ENCODE assay signal across 1 cellular context in genomic region chr19:19185853-19186728, GRCh38.
TF ChIP-seq lines count a peak whose summit lies in the region.

No MANE protein-coding gene starts in this region.

TF ChIP-seq in WTC11, 78 proteins besides CTCF, POLR2A, EP300 and RAD21 (continued from another document):
- peak; percentile 30; the same call in 1 of the 2 replicates for TF ChIP-seq HMGXB4 (CRISPR knock-in tag; IDR thresholded peaks at IDR 0.05)
- no peak for TF ChIP-seq OVOL2 (CRISPR knock-in tag; IDR thresholded peaks at IDR 0.05; ENCODE audit: borderline replicate concordance)
- TF ChIP-seq ZNF138 (CRISPR knock-in tag; conservative IDR thresholded peaks at IDR 0.05) = no peak
- TF ChIP-seq RORB (CRISPR knock-in tag; IDR thresholded peaks at IDR 0.05) = no peak
- no peak for TF ChIP-seq ZNF671 (CRISPR knock-in tag; IDR thresholded peaks at IDR 0.05)
- no peak for TF ChIP-seq AR (CRISPR knock-in tag; IDR thresholded peaks at IDR 0.05)
- TF ChIP-seq NR2C2 (CRISPR knock-in tag; IDR thresholded peaks at IDR 0.05) = no peak
- no peak for TF ChIP-seq ZNF281 (CRISPR knock-in tag; IDR thresholded peaks at IDR 0.05)
- TF ChIP-seq SMAD4 (CRISPR knock-in tag; IDR thresholded peaks at IDR 0.05) = no peak
- TF ChIP-seq ZNF416 (CRISPR knock-in tag; IDR thresholded peaks at IDR 0.05) = no peak
- no peak for TF ChIP-seq ZBTB43 (CRISPR knock-in tag; IDR thresholded peaks at IDR 0.05)
- TF ChIP-seq CREB1 (CRISPR knock-in tag; IDR thresholded peaks at IDR 0.05) = no peak
- TF ChIP-seq NFYB (CRISPR knock-in tag; conservative IDR thresholded peaks at IDR 0.05; ENCODE audit: low read depth) = no peak
- 0 out of 2 replicates have a peak, but pooled peaks have one; percentile 68 for TF ChIP-seq GTF2I (CRISPR knock-in tag; conservative IDR thresholded peaks at IDR 0.05)
- TF ChIP-seq MYBL2 (CRISPR knock-in tag; IDR thresholded peaks at IDR 0.05) = no peak
- TF ChIP-seq ZNF121 (CRISPR knock-in tag; IDR thresholded peaks at IDR 0.05) = no peak
- TF ChIP-seq TEAD4 (CRISPR knock-in tag; IDR thresholded peaks at IDR 0.05) = peak; percentile 91; the same call in 1 of the 2 replicates
- no peak for TF ChIP-seq ZBTB21 (CRISPR knock-in tag; IDR thresholded peaks at IDR 0.05; ENCODE audit: borderline replicate concordance)
- no peak for TF ChIP-seq CREM (CRISPR knock-in tag; IDR thresholded peaks at IDR 0.05)
- TF ChIP-seq TEAD1 (CRISPR knock-in tag; IDR thresholded peaks at IDR 0.05) = peak; percentile 95; the same call in 1 of the 2 replicates
- TF ChIP-seq PRRX2 (CRISPR knock-in tag; IDR thresholded peaks at IDR 0.05) = 0 out of 2 replicates have a peak, but pooled peaks have one; percentile 35
- TF ChIP-seq MLX (CRISPR knock-in tag; IDR thresholded peaks at IDR 0.05) = no peak
- TF ChIP-seq STAT6 (CRISPR knock-in tag; conservative IDR thresholded peaks at IDR 0.05; ENCODE audit: low read depth) = no peak
- TF ChIP-seq AFF4 (CRISPR knock-in tag; IDR thresholded peaks at IDR 0.05; ENCODE audit: borderline replicate concordance) = no peak
- TF ChIP-seq CBFB (CRISPR knock-in tag; IDR thresholded peaks at IDR 0.05; ENCODE audit: low read depth) = no peak
- TF ChIP-seq ZNF219 (CRISPR knock-in tag; IDR thresholded peaks at IDR 0.05; ENCODE audit: borderline replicate concordance) = no peak
- TF ChIP-seq SMAD3 (CRISPR knock-in tag; IDR thresholded peaks at IDR 0.05; ENCODE audit: borderline replicate concordance) = no peak
- TF ChIP-seq ZNF317 (CRISPR knock-in tag; IDR thresholded peaks at IDR 0.05; ENCODE audit: borderline replicate concordance, low read depth) = no peak
- no peak for TF ChIP-seq ZNF423 (CRISPR knock-in tag; IDR thresholded peaks at IDR 0.05)
- peak; percentile 45; the same call in 1 of the 2 replicates for TF ChIP-seq MAX (CRISPR knock-in tag; IDR thresholded peaks at IDR 0.05)
- TF ChIP-seq KAT7 (CRISPR knock-in tag; IDR thresholded peaks at IDR 0.05; ENCODE audit: borderline replicate concordance) = no peak
- TF ChIP-seq ETV6 (CRISPR knock-in tag; IDR thresholded peaks at IDR 0.05) = no peak
- no peak for TF ChIP-seq ZMAT4 (CRISPR knock-in tag; IDR thresholded peaks at IDR 0.05)
- no peak for TF ChIP-seq GRHL2 (CRISPR knock-in tag; IDR thresholded peaks at IDR 0.05; ENCODE audit: insufficient replicate concordance, severe bottlenecking)
- TF ChIP-seq ATF6 (CRISPR knock-in tag; IDR thresholded peaks at IDR 0.05) = no peak
- no peak for TF ChIP-seq E2F5 (CRISPR knock-in tag; IDR thresholded peaks at IDR 0.05)
- TF ChIP-seq NR3C1 (CRISPR knock-in tag; conservative IDR thresholded peaks at IDR 0.05; ENCODE audit: low read depth) = 0 out of 2 replicates have a peak, but pooled peaks have one; percentile 48
- peak; percentile 20; the same call in 1 of the 2 replicates for TF ChIP-seq ERG (CRISPR knock-in tag; IDR thresholded peaks at IDR 0.05)
- no peak for TF ChIP-seq JAZF1 (CRISPR knock-in tag; IDR thresholded peaks at IDR 0.05)
TF ChIP-seq in WTC11: peak in this region for 8.
